In genomic region chr5:117487556-117487955, GRCh38 we compare ENCODE assay signal across 14 cellular contexts.
"Had no signal": no experiment of that assay in that cellular context is flagged by ENCODE, and none has a peak within 500 bp of the region (broad histone marks: within the 10 kb centered on the region; RNA-seq: fewer than 3 reads in every experiment).

No MANE protein-coding gene starts in this region.

- H3K4me3 Mint-ChIP-seq: IgD-negative memory B cell had no signal

- H3K36me3 Mint-ChIP-seq: IgD-negative memory B cell had no signal

- DNase-seq: Kasumi-1; MM.1S; NCI-H1436 treated with DMSO at 0.1 percent for 48 hours; NCI-H345; NCI-H526; NK-92 treated with Interleukin-12 subunit alpha and Interleukin-12 subunit beta, amount 100 ng/mL, for 24 hours; PC-3; SK-N-SH; SW 1271 had no signal

- H3K27me3 Mint-ChIP-seq: IgD-negative memory B cell had no signal

- H3K4me3 ChIP-seq: K562 had no signal

- H3K27ac ChIP-seq: HL-60, KMS-11, RWPE1 had no signal

- H3K9ac ChIP-seq: KMS-11, SK-N-SH had no signal

- H3K4me1 Mint-ChIP-seq: IgD-negative memory B cell had no signal

- H3K4me2 ChIP-seq: KMS-11, SK-N-SH had no signal

- H3K9me3 ChIP-seq: SK-N-SH had no signal
